ENCODE assay signal across 8 cellular contexts in the genomic region with DNA sequence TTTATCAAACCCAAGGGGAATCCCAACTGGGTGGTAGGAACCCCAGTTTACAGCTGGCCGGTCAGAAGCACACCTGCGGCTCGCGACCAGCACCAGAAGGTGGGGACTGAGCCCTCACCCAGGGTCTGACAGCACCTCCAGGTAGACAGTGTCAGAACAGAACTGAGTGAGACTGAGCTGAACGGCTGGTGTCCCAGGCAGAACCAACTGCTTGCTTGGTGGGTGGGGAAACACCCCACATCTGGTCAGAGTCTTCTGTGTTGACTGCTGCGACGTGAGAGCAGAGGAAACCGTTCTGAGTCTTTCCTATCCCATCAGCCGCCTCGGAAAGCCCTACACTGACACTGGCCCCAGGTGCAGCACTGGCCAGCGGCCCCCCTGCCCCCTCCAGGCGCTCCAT.
DNase-seq lines count a peak whose midpoint lies in the region; ATAC-seq and FAIRE-seq lines count a peak whose summit lies in the region.

No MANE protein-coding gene starts in this region.

- peaks cover 62% of the 10 kb centered on the region for H3K36me3 Mint-ChIP-seq in stimulated activated memory B cell treated with anti-CD40 and anti-IgM and Interleukin-4, amounts not matched to agents 10 μg/mL and 1 μg/mL and 100 μg/mL, for 72 hours

- H3K27me3 Mint-ChIP-seq in stimulated activated memory B cell treated with anti-CD40 and anti-IgM and Interleukin-4, amounts not matched to agents 10 μg/mL and 1 μg/mL and 100 μg/mL, for 72 hours = no peaks in the 10 kb centered on the region

- DNase-seq in activated CD4-positive, CD25-positive, alpha-beta regulatory T cell treated with anti-CD3 and anti-CD28 coated beads, Interleukin-2, amount 50 U/mL, for 72 hours = no peak
- DNase-seq in NCI-H1436 (lab: John Stamatoyannopoulos, UW) = no peak
- no peak for DNase-seq in left colon
- no peak for DNase-seq in HTR-8/SVneo (ENCODE audit: insufficient read length, low spot score)

- no peaks in the 10 kb centered on the region for H3K9me3 Mint-ChIP-seq in stimulated activated memory B cell treated with anti-CD40 and anti-IgM and Interleukin-4, amounts not matched to agents 10 μg/mL and 1 μg/mL and 100 μg/mL, for 72 hours

- H3K4me1 Mint-ChIP-seq in stimulated activated memory B cell treated with anti-CD40 and anti-IgM and Interleukin-4, amounts not matched to agents 10 μg/mL and 1 μg/mL and 100 μg/mL, for 72 hours = peaks cover 46% of the 10 kb centered on the region

- ATAC-seq in activated CD4-positive, CD25-positive, alpha-beta regulatory T cell treated with anti-CD3 and anti-CD28 coated beads, Interleukin-2, amount 50 U/mL, for 24 hours = peak; percentile 74 to 77
- ATAC-seq in GM21737 (IDR thresholded peaks at IDR 0.05; ENCODE audit: unreplicated experiment) (peak; percentile 71), HG03457 (IDR thresholded peaks at IDR 0.05; ENCODE audit: unreplicated experiment) (peak; percentile 75), left colon (no peak)
- ATAC-seq in stimulated activated memory B cell treated with anti-CD40 and anti-IgM and Interleukin-4, amounts not matched to agents 10 μg/mL and 1 μg/mL and 100 μg/mL, for 72 hours = peak; percentile 96

- intact Hi-C loops in left colon (cut with DNase I, micrococcal nuclease) = no loop called here

- H3K4me3 Mint-ChIP-seq in stimulated activated memory B cell treated with anti-CD40 and anti-IgM and Interleukin-4, amounts not matched to agents 10 μg/mL and 1 μg/mL and 100 μg/mL, for 72 hours = peak overlapping the region; percentile 56

- no peak for FAIRE-seq in HTR-8/SVneo (lab: Jason Lieb, UNC)

- peak overlapping the region; percentile 82 for H3K27ac Mint-ChIP-seq in stimulated activated memory B cell treated with anti-CD40 and anti-IgM and Interleukin-4, amounts not matched to agents 10 μg/mL and 1 μg/mL and 100 μg/mL, for 72 hours
